In genomic region chr12:62258231-62258630, GRCh38 we compare ENCODE assay signal across 1 cellular context.
TF ChIP-seq lines count a peak whose summit lies in the region.

No MANE protein-coding gene starts in this region.

TF ChIP-seq in SK-N-SH, 30 proteins besides CTCF, POLR2A, EP300 and RAD21 (continued from another document):
- TF ChIP-seq IRF3 (IDR thresholded peaks at IDR 0.05; ENCODE audit: low read depth, low read length) (no peak), RCOR1 (IDR thresholded peaks at IDR 0.05; ENCODE audit: low read length) (no peak), YY1 (IDR thresholded peaks at IDR 0.05; ENCODE audit: low read depth) (no peak), PBX3 (IDR thresholded peaks at IDR 0.05) (no peak), FOSL2 (IDR thresholded peaks at IDR 0.05; ENCODE audit: borderline replicate concordance, low read depth) (no peak), NFIC (IDR thresholded peaks at IDR 0.05; ENCODE audit: borderline replicate concordance) (no peak)
- TF ChIP-seq, protein P1, sequence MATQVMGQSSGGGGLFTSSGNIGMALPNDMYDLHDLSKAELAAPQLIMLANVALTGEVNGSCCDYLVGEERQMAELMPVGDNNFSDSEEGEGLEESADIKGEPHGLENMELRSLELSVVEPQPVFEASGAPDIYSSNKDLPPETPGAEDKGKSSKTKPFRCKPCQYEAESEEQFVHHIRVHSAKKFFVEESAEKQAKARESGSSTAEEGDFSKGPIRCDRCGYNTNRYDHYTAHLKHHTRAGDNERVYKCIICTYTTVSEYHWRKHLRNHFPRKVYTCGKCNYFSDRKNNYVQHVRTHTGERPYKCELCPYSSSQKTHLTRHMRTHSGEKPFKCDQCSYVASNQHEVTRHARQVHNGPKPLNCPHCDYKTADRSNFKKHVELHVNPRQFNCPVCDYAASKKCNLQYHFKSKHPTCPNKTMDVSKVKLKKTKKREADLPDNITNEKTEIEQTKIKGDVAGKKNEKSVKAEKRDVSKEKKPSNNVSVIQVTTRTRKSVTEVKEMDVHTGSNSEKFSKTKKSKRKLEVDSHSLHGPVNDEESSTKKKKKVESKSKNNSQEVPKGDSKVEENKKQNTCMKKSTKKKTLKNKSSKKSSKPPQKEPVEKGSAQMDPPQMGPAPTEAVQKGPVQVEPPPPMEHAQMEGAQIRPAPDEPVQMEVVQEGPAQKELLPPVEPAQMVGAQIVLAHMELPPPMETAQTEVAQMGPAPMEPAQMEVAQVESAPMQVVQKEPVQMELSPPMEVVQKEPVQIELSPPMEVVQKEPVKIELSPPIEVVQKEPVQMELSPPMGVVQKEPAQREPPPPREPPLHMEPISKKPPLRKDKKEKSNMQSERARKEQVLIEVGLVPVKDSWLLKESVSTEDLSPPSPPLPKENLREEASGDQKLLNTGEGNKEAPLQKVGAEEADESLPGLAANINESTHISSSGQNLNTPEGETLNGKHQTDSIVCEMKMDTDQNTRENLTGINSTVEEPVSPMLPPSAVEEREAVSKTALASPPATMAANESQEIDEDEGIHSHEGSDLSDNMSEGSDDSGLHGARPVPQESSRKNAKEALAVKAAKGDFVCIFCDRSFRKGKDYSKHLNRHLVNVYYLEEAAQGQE (IDR thresholded peaks at IDR 0.05; ENCODE audit: low read depth, low read length) = no peak
TF ChIP-seq in SK-N-SH: peak in this region for 0.
